12 cellular contexts compared by ENCODE assay signal in the genomic region with DNA sequence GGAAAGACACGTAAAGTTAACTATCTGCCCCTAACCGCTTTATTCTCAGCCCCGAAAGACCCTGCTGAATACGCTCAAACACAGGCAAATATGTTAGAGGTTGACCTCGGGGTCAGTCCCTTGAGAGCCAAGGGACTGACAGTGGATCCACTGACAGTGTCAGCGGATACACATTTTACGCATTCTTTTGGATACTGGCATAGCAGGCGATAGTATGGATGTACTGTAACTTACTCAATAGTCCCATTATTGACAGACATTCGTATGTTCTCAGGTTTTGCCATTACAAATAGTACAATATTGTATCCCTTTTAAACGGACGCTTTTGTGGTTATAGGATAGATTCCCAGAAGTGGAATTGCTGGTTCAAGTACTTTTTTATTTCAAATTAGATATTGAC. TPM values are rescaled to one million over a fixed set of nuclear protein-coding genes. Genes with fewer than 3 reads are reported as not detected.
"Had no signal": no experiment of that assay in that cellular context is flagged by ENCODE, and none has a peak within 500 bp of the region (broad histone marks: within the 10 kb centered on the region; RNA-seq: fewer than 3 reads in every experiment).

No MANE protein-coding gene starts in this region.

- H3K9me3 ChIP-seq: heart left ventricle, neutrophil, spleen had no signal

- H3K36me3 Mint-ChIP-seq: activated CD4-positive, alpha-beta memory T cell treated with anti-CD3 and anti-CD28 coated beads for 36 hours; naive thymus-derived CD4-positive, alpha-beta T cell; stimulated activated naive B cell treated with anti-CD40 and anti-IgM and Interleukin-4, amounts not matched to agents 10 μg/mL and 1 μg/mL and 100 μg/mL, for 72 hours had no signal

- H3K9me3 Mint-ChIP-seq: activated CD4-positive, alpha-beta memory T cell treated with anti-CD3 and anti-CD28 coated beads for 36 hours; activated T-helper 1 cell treated with anti-CD3 and anti-CD28 coated beads, Interleukin-12 subunit alpha, Interleukin-12 subunit beta, Interleukin-2, Interleukin-4 antibody, amounts not matched to agents 30 ng/mL and 10 ng/mL and 1 ng/mL, durations not matched to agents 14 hours and 24 hours and 36 hours; naive thymus-derived CD4-positive, alpha-beta T cell; stimulated activated naive B cell treated with anti-CD40 and anti-IgM and Interleukin-4, amounts not matched to agents 10 μg/mL and 1 μg/mL and 100 μg/mL, for 72 hours had no signal

- H3K36me3 ChIP-seq: heart left ventricle, neutrophil, spleen had no signal

- H3K27ac ChIP-seq: coronary artery, heart left ventricle, neutrophil, spleen had no signal

- H3K27ac Mint-ChIP-seq: activated CD4-positive, alpha-beta memory T cell treated with anti-CD3 and anti-CD28 coated beads for 36 hours; activated T-helper 1 cell treated with anti-CD3 and anti-CD28 coated beads, Interleukin-12 subunit alpha, Interleukin-12 subunit beta, Interleukin-2, Interleukin-4 antibody, amounts not matched to agents 30 ng/mL and 10 ng/mL and 1 ng/mL, durations not matched to agents 14 hours and 24 hours and 36 hours had no signal

- FAIRE-seq: frontal cortex, islet of Langerhans had no signal

RNA-seq across cellular contexts. Expression of a gene that starts 13.4 kb away (rescaled TPM):
- total RNA-seq: activated CD4-positive, alpha-beta memory T cell treated with anti-CD3 and anti-CD28 coated beads for 36 hours; activated T-helper 1 cell treated with anti-CD3 and anti-CD28 coated beads, Interleukin-12 subunit alpha, Interleukin-12 subunit beta, Interleukin-2, Interleukin-4 antibody, amounts not matched to agents 30 ng/mL and 10 ng/mL and 1 ng/mL, durations not matched to agents 14 hours and 24 hours and 36 hours; frontal cortex; mononuclear cell; naive thymus-derived CD4-positive, alpha-beta T cell; spleen had no signal
- polyA plus RNA-seq: naive thymus-derived CD4-positive, alpha-beta T cell had no signal

RNA-seq across cellular contexts. Expression of a gene that starts 29.3 kb away (rescaled TPM):
- total RNA-seq: activated CD4-positive, alpha-beta memory T cell treated with anti-CD3 and anti-CD28 coated beads for 36 hours; activated T-helper 1 cell treated with anti-CD3 and anti-CD28 coated beads, Interleukin-12 subunit alpha, Interleukin-12 subunit beta, Interleukin-2, Interleukin-4 antibody, amounts not matched to agents 30 ng/mL and 10 ng/mL and 1 ng/mL, durations not matched to agents 14 hours and 24 hours and 36 hours had no signal
- polyA plus RNA-seq: naive thymus-derived CD4-positive, alpha-beta T cell had no signal

RNA-seq across cellular contexts. Expression of a gene that starts 48.7 kb away (rescaled TPM):
- total RNA-seq: activated CD4-positive, alpha-beta memory T cell treated with anti-CD3 and anti-CD28 coated beads for 36 hours; activated T-helper 1 cell treated with anti-CD3 and anti-CD28 coated beads, Interleukin-12 subunit alpha, Interleukin-12 subunit beta, Interleukin-2, Interleukin-4 antibody, amounts not matched to agents 30 ng/mL and 10 ng/mL and 1 ng/mL, durations not matched to agents 14 hours and 24 hours and 36 hours; frontal cortex; mononuclear cell; naive thymus-derived CD4-positive, alpha-beta T cell; spleen had no signal
- polyA plus RNA-seq: mammary epithelial cell; naive thymus-derived CD4-positive, alpha-beta T cell had no signal
